14 cellular contexts compared by ENCODE assay signal in the genomic region with DNA sequence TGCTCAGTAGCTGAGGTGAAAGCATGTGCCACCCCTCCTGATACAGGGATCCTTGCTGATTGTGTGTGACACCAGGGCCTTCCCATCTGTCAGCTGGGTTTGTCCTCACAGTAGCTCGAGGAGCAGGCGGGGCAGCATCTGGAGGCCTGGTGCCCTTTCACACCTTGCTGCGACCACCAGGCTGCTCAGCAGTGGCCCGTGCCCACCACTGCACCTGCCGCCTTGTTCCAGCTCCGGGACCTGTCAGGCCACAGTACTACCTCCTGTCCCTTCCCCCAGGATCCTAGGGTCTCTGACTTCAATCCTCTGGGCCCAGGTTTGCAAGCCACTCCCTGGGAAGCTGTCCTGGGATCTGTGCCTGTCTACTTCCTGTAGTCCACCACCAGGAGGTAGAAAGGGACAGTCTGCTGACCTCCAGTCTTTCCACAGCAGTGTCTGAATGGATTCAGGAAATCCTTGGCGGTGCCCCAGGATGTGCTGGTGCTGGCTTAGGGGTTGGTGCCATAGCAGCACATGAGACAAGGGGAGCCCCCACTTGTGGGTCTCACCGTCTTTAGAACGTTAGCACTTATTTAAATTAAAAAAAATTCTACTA. TPM values are rescaled to one million over a fixed set of nuclear protein-coding genes. Genes with fewer than 3 reads are reported as not detected.
DNase-seq lines count a peak whose midpoint lies in the region; ATAC-seq and TF ChIP-seq lines count a peak whose summit lies in the region.
"Had no signal": no experiment of that assay in that cellular context is flagged by ENCODE, and none has a peak within 500 bp of the region (broad histone marks: within the 10 kb centered on the region; RNA-seq: fewer than 3 reads in every experiment).

No MANE protein-coding gene starts in this region.

- CTCF ChIA-PET in WTC11 (lab: Charles Lee): interaction anchor here (0.9 to 3.0 kb wide), 12 partner anchors 8 to 190 kb away, joined by 3 to 18 read pairs (median 4); no protein-coding TSS in a partner anchor

- peaks cover 3% of the 10 kb centered on the region; the same call in 1 of the 2 replicates for H3K36me3 Mint-ChIP-seq in WTC11

- ATAC-seq in Right ventricle myocardium inferior (no peak), WTC11 (peak; percentile 18), aorta (ENCODE audit: low FRiP score) (no peak), GM21528 (IDR thresholded peaks at IDR 0.05; ENCODE audit: low FRiP score, unreplicated experiment) (no peak), GM19397 (IDR thresholded peaks at IDR 0.05; ENCODE audit: unreplicated experiment) (no peak)

- H3K4me1 ChIP-seq in left ventricle myocardium inferior (no peaks in the 10 kb centered on the region), aorta (ENCODE audit: control insufficient read depth in 1 of 2, insufficient read depth in 2 of 2, low read length in 2 of 2) (no peaks in the 10 kb centered on the region)

- H3K4me1 Mint-ChIP-seq in WTC11: peaks cover 32% of the 10 kb centered on the region
- H3K4me1 Mint-ChIP-seq: activated CD4-positive, alpha-beta memory T cell treated with anti-CD3 and anti-CD28 coated beads, Interleukin-2, amount 10 ng/mL, durations not matched to agents 7 days and 5 days had no signal

- H3K4me3 ChIP-seq in left ventricle myocardium inferior (no peak overlapping the region), aorta (ENCODE audit: low read length in 2 of 2) (no peak overlapping the region)

- no peak overlapping the region for H3K4me3 Mint-ChIP-seq in WTC11
- H3K4me3 Mint-ChIP-seq: activated CD4-positive, alpha-beta memory T cell treated with anti-CD3 and anti-CD28 coated beads, Interleukin-2, amount 10 ng/mL, durations not matched to agents 7 days and 5 days had no signal

- no peak for DNase-seq in left ventricle myocardium inferior
- no peak for DNase-seq in Right ventricle myocardium inferior (ENCODE audit: missing footprints)
- no peak for DNase-seq in WTC11 (ENCODE audit: low spot score)
- DNase-seq in left kidney (ENCODE audit: low read depth, low spot score): peak; percentile 51
- DNase-seq in aorta: peak; percentile 33 to 56
- no peak for DNase-seq in cerebellar cortex (ENCODE audit: low spot score)
- DNase-seq: activated CD4-positive, alpha-beta memory T cell treated with anti-CD3 and anti-CD28 coated beads, Interleukin-2, amount 10 ng/mL, durations not matched to agents 7 days and 5 days; activated gamma-delta T cell; central memory CD4-positive, alpha-beta T cell; DMS153; NCI-H1417; SHP77 treated with DMSO at 0.1 percent for 48 hours had no signal

- H3K9me3 Mint-ChIP-seq in WTC11: peaks cover 3% of the 10 kb centered on the region; the same call in 1 of the 2 replicates
- H3K9me3 Mint-ChIP-seq: activated CD4-positive, alpha-beta memory T cell treated with anti-CD3 and anti-CD28 coated beads, Interleukin-2, amount 10 ng/mL, durations not matched to agents 7 days and 5 days had no signal

- peak; percentile 16 for TF ChIP-seq CTCF in left ventricle myocardium inferior (IDR thresholded peaks at IDR 0.05; ENCODE audit: borderline replicate concordance)
- TF ChIP-seq CTCF in WTC11 (IDR thresholded peaks at IDR 0.05): no peak

- H3K36me3 ChIP-seq in left ventricle myocardium inferior: no peaks in the 10 kb centered on the region
- H3K36me3 ChIP-seq in aorta (ENCODE audit: control insufficient read depth in 1 of 2, insufficient read depth in 2 of 2, low read length in 1 of 2): no peaks in the 10 kb centered on the region

- no peaks in the 10 kb centered on the region for H3K27me3 Mint-ChIP-seq in WTC11 (ENCODE audit: low read depth)
- H3K27me3 Mint-ChIP-seq: activated CD4-positive, alpha-beta memory T cell treated with anti-CD3 and anti-CD28 coated beads, Interleukin-2, amount 10 ng/mL, durations not matched to agents 7 days and 5 days had no signal

- intact Hi-C loops in left ventricle myocardium inferior (cut with micrococcal nuclease) (no loop called here), Right ventricle myocardium inferior (cut with DNase I) (no loop called here), aorta (cut with DNase I) (no loop called here)

- peaks cover 53% of the 10 kb centered on the region for H3K27me3 ChIP-seq in left ventricle myocardium inferior (ENCODE audit: low read depth)
- H3K27me3 ChIP-seq in aorta (ENCODE audit: control insufficient read depth in 1 of 2, insufficient read depth in 2 of 2, low read length in 1 of 2): no peaks in the 10 kb centered on the region

- 94 to 95% methylated on average over 9 of the region's 9 CpGs for WGBS in aorta, 2 donors

- no peak overlapping the region for H3K27ac Mint-ChIP-seq in WTC11
- H3K27ac Mint-ChIP-seq: activated CD4-positive, alpha-beta memory T cell treated with anti-CD3 and anti-CD28 coated beads, Interleukin-2, amount 10 ng/mL, durations not matched to agents 7 days and 5 days had no signal

- H3K27ac ChIP-seq in left ventricle myocardium inferior (replicated peaks): no peak overlapping the region
- H3K27ac ChIP-seq in aorta (ENCODE audit: low read depth in 1 of 2, low read length in 2 of 2): no peak overlapping the region

- H3K9me3 ChIP-seq in left ventricle myocardium inferior (replicated peaks) (no peaks in the 10 kb centered on the region), aorta (ENCODE audit: control insufficient read depth, low read length) (no peaks in the 10 kb centered on the region)

- POLR2A ChIA-PET in WTC11 (lab: Charles Lee): no interaction called here

TF ChIP-seq in WTC11, 78 proteins besides CTCF, POLR2A, EP300 and RAD21:
- TF ChIP-seq RELA (CRISPR knock-in tag; IDR thresholded peaks at IDR 0.05; ENCODE audit: borderline replicate concordance) (no peak), ZNF219 (CRISPR knock-in tag; IDR thresholded peaks at IDR 0.05; ENCODE audit: borderline replicate concordance) (no peak), GABPB1 (CRISPR knock-in tag; IDR thresholded peaks at IDR 0.05) (no peak), FOXP1 (CRISPR knock-in tag; IDR thresholded peaks at IDR 0.05; ENCODE audit: borderline replicate concordance) (no peak), ATF1 (CRISPR knock-in tag; IDR thresholded peaks at IDR 0.05) (no peak), TCF7 (CRISPR knock-in tag; IDR thresholded peaks at IDR 0.05; ENCODE audit: low read depth) (no peak)
- TF ChIP-seq, protein P1, sequence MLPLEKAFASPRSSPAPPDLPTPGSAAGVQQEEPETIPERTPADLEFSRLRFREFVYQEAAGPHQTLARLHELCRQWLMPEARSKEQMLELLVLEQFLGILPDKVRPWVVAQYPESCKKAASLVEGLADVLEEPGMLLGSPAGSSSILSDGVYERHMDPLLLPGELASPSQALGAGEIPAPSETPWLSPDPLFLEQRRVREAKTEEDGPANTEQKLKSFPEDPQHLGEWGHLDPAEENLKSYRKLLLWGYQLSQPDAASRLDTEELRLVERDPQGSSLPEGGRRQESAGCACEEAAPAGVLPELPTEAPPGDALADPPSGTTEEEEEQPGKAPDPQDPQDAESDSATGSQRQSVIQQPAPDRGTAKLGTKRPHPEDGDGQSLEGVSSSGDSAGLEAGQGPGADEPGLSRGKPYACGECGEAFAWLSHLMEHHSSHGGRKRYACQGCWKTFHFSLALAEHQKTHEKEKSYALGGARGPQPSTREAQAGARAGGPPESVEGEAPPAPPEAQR (CRISPR knock-in tag; IDR thresholded peaks at IDR 0.05): no peak
- TF ChIP-seq, protein P2, sequence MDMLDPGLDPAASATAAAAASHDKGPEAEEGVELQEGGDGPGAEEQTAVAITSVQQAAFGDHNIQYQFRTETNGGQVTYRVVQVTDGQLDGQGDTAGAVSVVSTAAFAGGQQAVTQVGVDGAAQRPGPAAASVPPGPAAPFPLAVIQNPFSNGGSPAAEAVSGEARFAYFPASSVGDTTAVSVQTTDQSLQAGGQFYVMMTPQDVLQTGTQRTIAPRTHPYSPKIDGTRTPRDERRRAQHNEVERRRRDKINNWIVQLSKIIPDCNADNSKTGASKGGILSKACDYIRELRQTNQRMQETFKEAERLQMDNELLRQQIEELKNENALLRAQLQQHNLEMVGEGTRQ (CRISPR knock-in tag; IDR thresholded peaks at IDR 0.05): no peak
- TF ChIP-seq, protein P3, sequence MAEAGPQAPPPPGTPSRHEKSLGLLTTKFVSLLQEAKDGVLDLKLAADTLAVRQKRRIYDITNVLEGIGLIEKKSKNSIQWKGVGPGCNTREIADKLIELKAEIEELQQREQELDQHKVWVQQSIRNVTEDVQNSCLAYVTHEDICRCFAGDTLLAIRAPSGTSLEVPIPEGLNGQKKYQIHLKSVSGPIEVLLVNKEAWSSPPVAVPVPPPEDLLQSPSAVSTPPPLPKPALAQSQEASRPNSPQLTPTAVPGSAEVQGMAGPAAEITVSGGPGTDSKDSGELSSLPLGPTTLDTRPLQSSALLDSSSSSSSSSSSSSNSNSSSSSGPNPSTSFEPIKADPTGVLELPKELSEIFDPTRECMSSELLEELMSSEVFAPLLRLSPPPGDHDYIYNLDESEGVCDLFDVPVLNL (CRISPR knock-in tag; IDR thresholded peaks at IDR 0.05; ENCODE audit: borderline replicate concordance, low read depth): no peak
TF ChIP-seq in WTC11: peak in this region for 0.

RNA-seq across cellular contexts. Expression of a gene that starts 27.5 kb away (rescaled TPM):
- 0.38 TPM for total RNA-seq in left ventricle myocardium inferior
- total RNA-seq in Right ventricle myocardium inferior: 2.0 TPM
- total RNA-seq in WTC11 (2021): 11.2 to 14.6 TPM (median 13.9 TPM) in 3 replicates
- 1 to 10 TPM; 2.0 to 2.1 TPM for total RNA-seq in aorta
- 1 to 10 TPM in 1 of 2 donors, under 1 TPM in 1; 0.41 to 1.8 TPM for polyA plus RNA-seq in aorta

Comparison
In these comparisons a context has a peak if more than half of its experiments do, and no peak if none do; other contexts are left out.
1. DNase-seq: peak in left kidney (single experiment) and aorta (2 of 2); none in left ventricle myocardium inferior (single experiment), Right ventricle myocardium inferior (single experiment), WTC11 (single experiment) and cerebellar cortex (single experiment).